10 cellular contexts compared by ENCODE assay signal in the genomic region with DNA sequence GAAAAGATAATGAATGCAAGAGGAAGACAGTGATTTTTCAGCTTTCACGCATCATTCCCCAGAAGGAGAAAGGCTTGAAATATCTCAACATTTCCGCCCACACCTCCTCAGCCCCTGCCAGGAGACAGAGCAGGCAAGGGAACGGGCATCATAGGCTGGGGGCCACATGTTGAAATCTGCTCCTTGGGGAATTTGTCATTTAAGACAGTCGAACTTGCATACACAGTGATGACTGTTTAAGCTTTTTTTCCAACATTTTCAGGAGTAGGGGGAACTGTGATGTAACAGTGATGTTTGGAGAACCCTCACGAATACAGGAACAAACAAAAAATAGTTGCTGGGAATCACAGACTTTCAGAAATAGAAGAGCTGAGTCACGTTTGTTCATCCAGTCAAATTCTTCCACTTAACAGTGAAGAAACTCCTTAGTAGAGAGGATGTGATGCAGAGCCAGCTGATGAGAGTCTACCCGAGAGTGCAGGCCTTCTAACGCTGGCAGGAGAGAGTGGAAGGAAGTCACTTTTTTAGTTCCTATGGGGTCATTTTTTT.
A peak's percentile ranks its signal among the peaks of the same experiment; 100 is the strongest.
DNase-seq lines count a peak whose midpoint lies in the region; ATAC-seq and TF ChIP-seq lines count a peak whose summit lies in the region.
"Had no signal": no experiment of that assay in that cellular context is flagged by ENCODE, and none has a peak within 500 bp of the region (broad histone marks: within the 10 kb centered on the region; RNA-seq: fewer than 3 reads in every experiment).

No MANE protein-coding gene starts in this region.

- H3K36me3 ChIP-seq in smooth muscle cell (ENCODE audit: low read depth) (no peaks in the 10 kb centered on the region), WERI-Rb-1 (peaks cover 64% of the 10 kb centered on the region)

- no peaks in the 10 kb centered on the region for H3K79me2 ChIP-seq in smooth muscle cell (ENCODE audit: low read depth)

- H3K27me3 Mint-ChIP-seq in T-helper 17 cell = peaks cover 20% of the 10 kb centered on the region

- ATAC-seq in T-helper 17 cell = no peak

- H3K27me3 ChIP-seq in smooth muscle cell (ENCODE audit: low read depth) = no peaks in the 10 kb centered on the region
- no peaks in the 10 kb centered on the region for H3K27me3 ChIP-seq in WERI-Rb-1 (ENCODE audit: insufficient read depth, low read depth, severe bottlenecking)

- peak overlapping the region; percentile 73 for H3K4me2 ChIP-seq in smooth muscle cell

- H3K27ac ChIP-seq in smooth muscle cell (ENCODE audit: low read depth) (peak overlapping the region; percentile 97), WERI-Rb-1 (no peak overlapping the region)

- in situ Hi-C loops in astrocyte of the cerebellum (cut with HindIII; ENCODE audit: low sequenced_read_pairs) = no loop called here

- no peaks in the 10 kb centered on the region for H3K9me3 ChIP-seq in smooth muscle cell (replicated peaks; ENCODE audit: low read depth)
- no peaks in the 10 kb centered on the region for H3K9me3 ChIP-seq in T-helper 17 cell (ENCODE audit: control insufficient read depth, low read length, poor library complexity, severe bottlenecking)
- no peaks in the 10 kb centered on the region for H3K9me3 ChIP-seq in WERI-Rb-1 (ENCODE audit: severe bottlenecking)

- TF ChIP-seq CTCF in astrocyte of the cerebellum (IDR thresholded peaks at IDR 0.05; ENCODE audit: low read depth, low read length, missing control alignments) (no peak), smooth muscle cell (IDR thresholded peaks at IDR 0.05; ENCODE audit: borderline replicate concordance, insufficient read depth, poor library complexity, severe bottlenecking) (no peak), WERI-Rb-1 (IDR thresholded peaks at IDR 0.05; ENCODE audit: low read depth, low read length) (no peak)

- H3F3A ChIP-seq in smooth muscle cell (ENCODE audit: low read depth) = peaks cover 34% of the 10 kb centered on the region

- 21% methylated on average over 8 of the region's 8 CpGs for WGBS in smooth muscle cell (ENCODE audit: low lambda C conversion rate)

- peak overlapping the region; percentile 84 for H3K9ac ChIP-seq in smooth muscle cell (ENCODE audit: low read depth)

- no peak overlapping the region for H2AFZ ChIP-seq in smooth muscle cell (ENCODE audit: low read depth)

- no peak overlapping the region for H3K4me3 ChIP-seq in astrocyte of the cerebellum (ENCODE audit: low read depth, low read length)
- no peak overlapping the region for H3K4me3 ChIP-seq in smooth muscle cell
- H3K4me3 ChIP-seq in WERI-Rb-1 (ENCODE audit: low read depth, low read length) = no peak overlapping the region

- H4K20me1 ChIP-seq in smooth muscle cell (ENCODE audit: low read depth) = no peaks in the 10 kb centered on the region

- H3K27ac Mint-ChIP-seq in T-helper 17 cell = no peak overlapping the region
- H3K27ac Mint-ChIP-seq: activated naive CD8-positive, alpha-beta T cell treated with anti-CD3 and anti-CD28 coated beads, Interleukin-2, amount 10 ng/mL, durations not matched to agents 7 days and 5 days had no signal

- H3K4me1 ChIP-seq in smooth muscle cell (ENCODE audit: low read depth) = peaks cover 34% of the 10 kb centered on the region

- peak; percentile 93 for DNase-seq in H4 (ENCODE audit: low spot score)
- peak; percentile 63 for DNase-seq in astrocyte of the cerebellum (ENCODE audit: low read depth)
- peak; percentile 77 for DNase-seq in hepatic stellate cell (ENCODE audit: low spot score)
- peak; percentile 8 for DNase-seq in smooth muscle cell (lab: John Stamatoyannopoulos, UW; ENCODE audit: unreplicated experiment)
- no peak for DNase-seq in DMS 273 (lab: John Stamatoyannopoulos, UW; ENCODE audit: unreplicated experiment)
- DNase-seq in T-helper 17 cell = no peak
- no peak for DNase-seq in NCI-H1694 treated with DMSO at 0.1 percent for 48 hours (lab: John Stamatoyannopoulos, UW)
- no peak for DNase-seq in WERI-Rb-1
- DNase-seq: activated naive CD8-positive, alpha-beta T cell treated with anti-CD3 and anti-CD28 coated beads, Interleukin-2, amount 10 ng/mL, durations not matched to agents 7 days and 5 days; NCI-H69 had no signal

- H3K4me1 Mint-ChIP-seq in T-helper 17 cell = peaks cover 8% of the 10 kb centered on the region
- H3K4me1 Mint-ChIP-seq: activated naive CD8-positive, alpha-beta T cell treated with anti-CD3 and anti-CD28 coated beads, Interleukin-2, amount 10 ng/mL, durations not matched to agents 7 days and 5 days had no signal

- peaks cover 4% of the 10 kb centered on the region for H3K36me3 Mint-ChIP-seq in T-helper 17 cell (ENCODE audit: low read depth)
- H3K36me3 Mint-ChIP-seq: activated naive CD8-positive, alpha-beta T cell treated with anti-CD3 and anti-CD28 coated beads, Interleukin-2, amount 10 ng/mL, durations not matched to agents 7 days and 5 days had no signal

- no peak overlapping the region for H3K4me3 Mint-ChIP-seq in T-helper 17 cell
- H3K4me3 Mint-ChIP-seq: activated naive CD8-positive, alpha-beta T cell treated with anti-CD3 and anti-CD28 coated beads, Interleukin-2, amount 10 ng/mL, durations not matched to agents 7 days and 5 days had no signal

Comparison
In these comparisons a context has a peak if more than half of its experiments do, and no peak if none do; other contexts are left out.
1. DNase-seq: peak in H4 (single experiment), astrocyte of the cerebellum (single experiment), hepatic stellate cell (single experiment) and smooth muscle cell (single experiment); none in DMS 273 (single experiment), T-helper 17 cell (0 of 3), NCI-H1694 treated with DMSO at 0.1 percent for 48 hours (single experiment) and WERI-Rb-1 (single experiment).